Comparison of ENCODE assay signal across 8 cellular contexts in genomic region chr4:83110222-83110945, GRCh38. TPM values are rescaled to one million over a fixed set of nuclear protein-coding genes. Genes with fewer than 3 reads are reported as not detected.
DNase-seq lines count a peak whose midpoint lies in the region; ATAC-seq and TF ChIP-seq lines count a peak whose summit lies in the region.

No MANE protein-coding gene starts in this region.

- no peaks in the 10 kb centered on the region for H3K27me3 ChIP-seq in gastroesophageal sphincter

- WGBS in gastroesophageal sphincter (ENCODE audit: low coverage in 1 of 2), 2 donors: 12% methylated on average over 5 to 11 of the region's 18 CpGs

- peak; percentile 82 for ATAC-seq in gastroesophageal sphincter

- no peaks in the 10 kb centered on the region for H3K36me3 ChIP-seq in gastroesophageal sphincter

- H3K9me3 ChIP-seq in gastroesophageal sphincter: no peaks in the 10 kb centered on the region

- TF ChIP-seq POLR2A in gastroesophageal sphincter (IDR thresholded peaks at IDR 0.05): no peak

- H3K4me1 ChIP-seq in gastroesophageal sphincter: peaks cover 0 to 18% (median 0%) of the 10 kb centered on the region in 3 donors

- TF ChIP-seq CTCF in LNCaP clone FGC (IDR thresholded peaks at IDR 0.05; ENCODE audit: control insufficient read depth, extremely low read depth, insufficient read depth) (peak; percentile 74), gastroesophageal sphincter (IDR thresholded peaks at IDR 0.05) (peak in 2 of 4 experiments; percentile 44 to 69)

- H3K4me3 ChIP-seq in LNCaP clone FGC (ENCODE audit: low read depth, low read length) (peak overlapping the region; percentile 54), gastroesophageal sphincter (peak overlapping the region; percentile 41 to 59)

- H3K27ac ChIP-seq in gastroesophageal sphincter: peak overlapping the region in 2 of 4 donors; percentile 46 to 73

- no peak for TF ChIP-seq EP300 in gastroesophageal sphincter (IDR thresholded peaks at IDR 0.05)

- DNase-seq in ELR (ENCODE audit: low read depth) (peak; percentile 89), H4 (ENCODE audit: low spot score) (peak; percentile 83), LNCaP clone FGC (ENCODE audit: low read depth) (peak; percentile 67), SHP77 (lab: John Stamatoyannopoulos, UW) (peak; percentile 85 to 96), nucleus accumbens (lab: John Stamatoyannopoulos, UW) (peak in 50 of 56 donors; percentile 3 to 76 (median 30)), superior temporal gyrus (ENCODE audit: extremely low spot score) (peak; percentile 79)
- peak; percentile 84 for DNase-seq in activated gamma-delta T cell treated with anti-CD3 and anti-CD28 coated beads, Interleukin-2, amount 50 U/mL, for 16 hours (ENCODE audit: low read depth)

RNA-seq across cellular contexts. Expression of gene PLAC8, which starts 4.1 kb away (rescaled TPM):
- total RNA-seq in H4 (2014; rRNA removed; shearing (Covaris generic)): 17.0 and 18.2 TPM in 2 replicates
- total RNA-seq in gastroesophageal sphincter: 10 to 100 TPM in 1 of 4 donors, 1 to 10 TPM in 2, not detected in 1; 2.0 to 32.0 (median 2.6) TPM

Comparison
In these comparisons a context has a peak if more than half of its experiments do, and no peak if none do; other contexts are left out.
1. DNase-seq: peak in every context shown above with its lines; median percentile 90 in SHP77; 89 in ELR; 84 in activated gamma-delta T cell treated with anti-CD3 and anti-CD28 coated beads, Interleukin-2, amount 50 U/mL, for 16 hours; 83 in H4; 79 in superior temporal gyrus; 67 in LNCaP clone FGC; 30 in nucleus accumbens.